Comparison of ENCODE assay signal across 31 cellular contexts in the genomic region with DNA sequence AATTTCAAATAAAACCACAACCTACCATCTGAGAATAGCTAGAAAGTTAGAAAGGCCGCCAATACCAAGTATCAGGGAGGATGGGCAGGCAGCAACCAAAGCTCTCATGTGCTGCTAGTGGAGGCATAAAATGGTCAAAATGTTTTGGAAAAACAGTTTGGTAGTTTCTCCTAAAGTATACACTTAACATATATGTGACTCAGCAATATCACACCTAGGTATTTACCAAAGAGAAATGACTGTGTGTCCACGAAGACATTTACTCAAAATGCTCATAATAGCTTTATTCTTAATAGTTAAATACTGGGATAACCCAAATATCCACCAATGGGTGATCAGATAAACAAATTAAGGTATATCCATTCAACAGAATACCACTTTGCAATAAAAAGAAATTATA. TPM values are rescaled to one million over a fixed set of nuclear protein-coding genes. Genes with fewer than 3 reads are reported as not detected.
DNase-seq lines count a peak whose midpoint lies in the region; ATAC-seq and TF ChIP-seq lines count a peak whose summit lies in the region.
"Had no signal": no experiment of that assay in that cellular context is flagged by ENCODE, and none has a peak within 500 bp of the region (broad histone marks: within the 10 kb centered on the region; RNA-seq: fewer than 3 reads in every experiment).

No MANE protein-coding gene starts in this region.

- CTCF ChIA-PET in activated CD4-positive, alpha-beta T cell treated with anti-CD3 and anti-CD28 coated beads for 36 hours (lab: Charles Lee), result interaction anchor here (0.5 to 2.3 kb wide), 7 partner anchors 9 to 254 kb away, joined by 3 to 9 read pairs (median 5); no protein-coding TSS in a partner anchor

- TF ChIP-seq EP300 in sigmoid colon (IDR thresholded peaks at IDR 0.05), result no peak

- no peaks in the 10 kb centered on the region for H3K4me1 ChIP-seq in endodermal cell (ENCODE audit: control insufficient read depth, insufficient read depth, low read length)
- H3K4me1 ChIP-seq in sigmoid colon, result peaks cover 0 to 96% (median 75%) of the 10 kb centered on the region in 4 donors

- H3K9ac ChIP-seq in endodermal cell (ENCODE audit: extremely low read depth, low read length, poor library complexity, severe bottlenecking), result no peak overlapping the region

- intact Hi-C loops in activated CD4-positive, alpha-beta T cell treated with anti-CD3 and anti-CD28 coated beads for 36 hours (cut with DNase I, micrococcal nuclease), result no loop called here
- intact Hi-C loops in sigmoid colon (cut with DNase I) (loop anchor here (2.0 kb wide), 1 partner anchor 45 kb away; no protein-coding TSS in a partner anchor), Right ventricle myocardium inferior (cut with DNase I) (no loop called here)

- H3K27me3 ChIP-seq in endodermal cell (ENCODE audit: control insufficient read depth, insufficient read depth, low read length, poor library complexity, severe bottlenecking) (no peaks in the 10 kb centered on the region), sigmoid colon (no peaks in the 10 kb centered on the region)
- H3K27me3 ChIP-seq: stomach, thyroid gland, vagina had no signal

- DNase-seq in activated CD4-positive, alpha-beta T cell treated with anti-CD3 and anti-CD28 coated beads for 36 hours, result no peak
- DNase-seq in activated CD4-positive, alpha-beta T cell treated with anti-CD3 and anti-CD28 coated beads, Interleukin-2, amount 50 U/mL, for 1 hour, result no peak
- DNase-seq in NCI-H460 (ENCODE audit: extremely low read depth, low read depth) (peak; percentile 14), endodermal cell (no peak), sigmoid colon (no peak), Right ventricle myocardium inferior (ENCODE audit: missing footprints) (no peak)
- DNase-seq: activated CD4-positive, alpha-beta T cell treated with anti-CD3 and anti-CD28 coated beads for 1 hour; activated naive CD4-positive, alpha-beta T cell; activated T-cell treated with anti-CD3 and anti-CD28 coated beads, Interleukin-2, amount 50 U/mL, for 48 hours; amniotic stem cell; CD4-positive, alpha-beta memory T cell; effector memory CD8-positive, alpha-beta T cell; H7; KBM-7; mesendoderm; naive B cell; NCI-H1417; NCI-H2029 treated with DMSO at 0.1 percent for 48 hours; NCI-H774; nucleus accumbens; RPMI8226; stomach; T-helper 17 cell; thyroid gland had no signal

- H3K4me1 Mint-ChIP-seq in activated CD4-positive, alpha-beta T cell treated with anti-CD3 and anti-CD28 coated beads for 36 hours, result peaks cover 58% of the 10 kb centered on the region
- H3K4me1 Mint-ChIP-seq in endodermal cell, result peaks cover 33% of the 10 kb centered on the region

- H3K27me3 Mint-ChIP-seq in activated CD4-positive, alpha-beta T cell treated with anti-CD3 and anti-CD28 coated beads for 36 hours, result no peaks in the 10 kb centered on the region
- no peaks in the 10 kb centered on the region for H3K27me3 Mint-ChIP-seq in endodermal cell (ENCODE audit: insufficient read depth)
- H3K27me3 Mint-ChIP-seq: CD4-positive, alpha-beta memory T cell; effector memory CD8-positive, alpha-beta T cell; naive B cell; T-helper 17 cell had no signal

- WGBS in endodermal cell (ENCODE audit: insufficient coverage in 1 of 2, insufficient read length in 1 of 2), 2 experiments, result 86 to 100% methylated on average over 1 to 2 of the region's 2 CpGs
- WGBS in sigmoid colon, 2 donors, result 82 to 83% methylated on average over 2 of the region's 2 CpGs

- H3K9me3 Mint-ChIP-seq in activated CD4-positive, alpha-beta T cell treated with anti-CD3 and anti-CD28 coated beads for 36 hours (ENCODE audit: low read depth), result no peaks in the 10 kb centered on the region
- no peaks in the 10 kb centered on the region for H3K9me3 Mint-ChIP-seq in endodermal cell
- H3K9me3 Mint-ChIP-seq: CD4-positive, alpha-beta memory T cell; effector memory CD8-positive, alpha-beta T cell; naive B cell had no signal

- peak; percentile 74 for ATAC-seq in activated CD4-positive, alpha-beta T cell treated with anti-CD3 and anti-CD28 coated beads for 36 hours
- ATAC-seq in HG02885 (IDR thresholded peaks at IDR 0.05; ENCODE audit: poor library complexity, unreplicated experiment), result no peak
- ATAC-seq in Right ventricle myocardium inferior, result no peak
- no peak for ATAC-seq in HG02798 (IDR thresholded peaks at IDR 0.05; ENCODE audit: poor library complexity, unreplicated experiment)
- ATAC-seq: effector memory CD8-positive, alpha-beta T cell; left lobe of liver; T-helper 17 cell had no signal

- no peak for TF ChIP-seq CTCF in endodermal cell (conservative IDR thresholded peaks at IDR 0.05)
- no peak for TF ChIP-seq CTCF in sigmoid colon (IDR thresholded peaks at IDR 0.05)

- H3K27ac ChIP-seq in endodermal cell (ENCODE audit: low read depth, low read length) (no peak overlapping the region), sigmoid colon (peak overlapping the region; percentile 61 to 95 (median 82))
- H3K27ac ChIP-seq: coronary artery, prostate gland, SK-N-MC, thyroid gland, vagina had no signal

- no peak overlapping the region for H3K4me3 ChIP-seq in endodermal cell (ENCODE audit: low read length)
- no peak overlapping the region for H3K4me3 ChIP-seq in sigmoid colon
- H3K4me3 ChIP-seq: coronary artery, prostate gland, SK-N-MC, stomach, thyroid gland, vagina had no signal

- H3K9me3 ChIP-seq in endodermal cell (ENCODE audit: control insufficient read depth, low read length) (no peaks in the 10 kb centered on the region), sigmoid colon (no peaks in the 10 kb centered on the region)
- H3K9me3 ChIP-seq: prostate gland, stomach, thyroid gland, vagina had no signal

- H3K36me3 ChIP-seq in endodermal cell (ENCODE audit: control insufficient read depth, insufficient read depth, low read length) (no peaks in the 10 kb centered on the region), sigmoid colon (no peaks in the 10 kb centered on the region)
- H3K36me3 ChIP-seq: prostate gland, stomach, thyroid gland, vagina had no signal

- POLR2A ChIA-PET in activated CD4-positive, alpha-beta T cell treated with anti-CD3 and anti-CD28 coated beads for 36 hours (lab: Charles Lee), result interaction anchor here (0.7 kb wide), 1 partner anchor 49 kb away, joined by 3 read pairs; no protein-coding TSS in a partner anchor

- H3K27ac Mint-ChIP-seq in activated CD4-positive, alpha-beta T cell treated with anti-CD3 and anti-CD28 coated beads for 36 hours, result no peak overlapping the region
- H3K27ac Mint-ChIP-seq in endodermal cell, result peak overlapping the region; percentile 44
- H3K27ac Mint-ChIP-seq: T-helper 17 cell had no signal

- peaks cover 7% of the 10 kb centered on the region for H3K36me3 Mint-ChIP-seq in activated CD4-positive, alpha-beta T cell treated with anti-CD3 and anti-CD28 coated beads for 36 hours (ENCODE audit: low read depth)
- H3K36me3 Mint-ChIP-seq in endodermal cell (ENCODE audit: low read depth), result peaks cover 6% of the 10 kb centered on the region
- H3K36me3 Mint-ChIP-seq: CD4-positive, alpha-beta memory T cell; naive B cell had no signal

- TF ChIP-seq POLR2A in sigmoid colon (IDR thresholded peaks at IDR 0.05), result no peak

- H3K4me3 Mint-ChIP-seq in activated CD4-positive, alpha-beta T cell treated with anti-CD3 and anti-CD28 coated beads for 36 hours, result no peak overlapping the region
- H3K4me3 Mint-ChIP-seq in endodermal cell, result no peak overlapping the region
- H3K4me3 Mint-ChIP-seq: effector memory CD8-positive, alpha-beta T cell; naive B cell; T-helper 17 cell had no signal

RNA-seq across cellular contexts. Expression of a gene that starts 14.3 kb away (rescaled TPM):
- total RNA-seq in activated CD4-positive, alpha-beta T cell treated with anti-CD3 and anti-CD28 coated beads for 36 hours, result 10 to 100 TPM; 42.8 to 43.0 TPM
- 207 and 238 TPM in 2 replicates for total RNA-seq in NCI-H460 (2014; rRNA removed; shearing (Covaris generic))
- polyA plus RNA-seq in NCI-H460 (2014; cell fraction: nucleus; rRNA removed), result 106 and 129 TPM in 2 replicates
- total RNA-seq in endodermal cell (100 to 1,000 TPM; 108 to 113 TPM), sigmoid colon (100 to 1,000 TPM; 121 to 162 (median 136) TPM), Right ventricle myocardium inferior (135 TPM)
- polyA plus RNA-seq in endodermal cell (2013, experiment 1 of 2), result 119 TPM
- 115 TPM for polyA plus RNA-seq in endodermal cell (2013, experiment 2 of 2)
- 100 to 1,000 TPM in 1 of 3 donors, 10 to 100 TPM in 2; 48.3 to 110 (median 91.3) TPM for polyA plus RNA-seq in sigmoid colon
